1 cellular context compared by ENCODE assay signal in genomic region chr5:90529234-90529938, GRCh38.
TF ChIP-seq lines count a peak whose summit lies in the region.

LYSMD3 (minus strand) TSS chr5:90529584; CDS start chr5:90525289, 4,295 bp downstream.

TF ChIP-seq in K562, 482 proteins besides CTCF, POLR2A, EP300 and RAD21 (continued from another document and continues in another):
- TF ChIP-seq TARDBP (IDR thresholded peaks at IDR 0.05) (peak; percentile 56; the same call in 1 of the 2 replicates), MTF1 (CRISPR knock-in tag; IDR thresholded peaks at IDR 0.05; ENCODE audit: borderline replicate concordance) (no peak), MGA (IDR thresholded peaks at IDR 0.05) (no peak), MAFK (IDR thresholded peaks at IDR 0.05; ENCODE audit: low read length) (no peak), TSC22D4 (tag; IDR thresholded peaks at IDR 0.05) (no peak), NCOR1 (IDR thresholded peaks at IDR 0.05) (no peak), PTRF (tag; IDR thresholded peaks at IDR 0.05) (no peak), SNIP1 (IDR thresholded peaks at IDR 0.05; ENCODE audit: low read depth) (no peak), NFRKB (IDR thresholded peaks at IDR 0.05; ENCODE audit: low read depth) (peak; percentile 47; the same call in 1 of the 2 replicates), E2F6 (IDR thresholded peaks at IDR 0.05; ENCODE audit: borderline replicate concordance in 1 of 2, extremely low read depth in 1 of 2, insufficient read depth in 1 of 2, insufficient read length in 1 of 2, low read depth in 1 of 2, low read length in 1 of 2, poor library complexity in 1 of 2, severe bottlenecking in 1 of 2) (peak; percentile 39 to 49), ARID4B (CRISPR knock-in tag; IDR thresholded peaks at IDR 0.05) (peak; percentile 93), SAP30 (IDR thresholded peaks at IDR 0.05; ENCODE audit: borderline replicate concordance, insufficient read depth, low read depth, low read length, poor library complexity, severe bottlenecking) (peak; percentile 87), HDAC6 (IDR thresholded peaks at IDR 0.05; ENCODE audit: low read depth, low read length) (no peak), SNRNP70 (optimal IDR thresholded peaks at IDR 0.05; ENCODE audit: low read depth, low read length) (no peak), ZNF217 (CRISPR knock-in tag; IDR thresholded peaks at IDR 0.05) (no peak), ZBTB33 (CRISPR knock-in tag; IDR thresholded peaks at IDR 0.05) (no peak), ZNF584 (CRISPR knock-in tag; IDR thresholded peaks at IDR 0.05; ENCODE audit: low read depth) (no peak), JUNB (CRISPR knock-in tag; conservative IDR thresholded peaks at IDR 0.05) (no peak), HOXB6 (CRISPR knock-in tag; IDR thresholded peaks at IDR 0.05; ENCODE audit: borderline replicate concordance) (no peak), NCOA1 (IDR thresholded peaks at IDR 0.05; ENCODE audit: low read depth) (no peak), ASH1L (IDR thresholded peaks at IDR 0.05; ENCODE audit: borderline replicate concordance, low read depth, partially characterized antibody) (no peak), HNRNPLL (IDR thresholded peaks at IDR 0.05; ENCODE audit: low read depth, low read length, poor library complexity, severe bottlenecking) (peak; percentile 94), ZSCAN29 (IDR thresholded peaks at IDR 0.05) (no peak), HNRNPH1 (optimal IDR thresholded peaks at IDR 0.05; ENCODE audit: low read depth, low read length) (no peak), KDM1A (IDR thresholded peaks at IDR 0.05) (no peak), ETV6 (IDR thresholded peaks at IDR 0.05; ENCODE audit: borderline replicate concordance in 1 of 2, low read depth in 2 of 2, low read length in 1 of 2) (no peak; a peak in 1 of 4 replicates), ETV6 (CRISPR knock-in tag; IDR thresholded peaks at IDR 0.05; ENCODE audit: borderline replicate concordance) (no peak), WHSC1 (IDR thresholded peaks at IDR 0.05; ENCODE audit: low read length) (no peak), SREBF1 (IDR thresholded peaks at IDR 0.05; ENCODE audit: borderline replicate concordance, low read depth, low read length) (no peak), RCOR1 (IDR thresholded peaks at IDR 0.05; ENCODE audit: borderline replicate concordance in 1 of 2, low read depth in 2 of 2, low read length in 2 of 2) (no peak), U2AF2 (optimal IDR thresholded peaks at IDR 0.05; ENCODE audit: low read depth, low read length) (no peak), ZSCAN32 (CRISPR knock-in tag; IDR thresholded peaks at IDR 0.05) (no peak), NR0B1 (IDR thresholded peaks at IDR 0.05; ENCODE audit: partially characterized antibody) (no peak), CCNT2 (IDR thresholded peaks at IDR 0.05; ENCODE audit: borderline replicate concordance, extremely low read depth, insufficient read length, low read depth, low read length) (peak; percentile 87)
- TF ChIP-seq, protein P1, sequence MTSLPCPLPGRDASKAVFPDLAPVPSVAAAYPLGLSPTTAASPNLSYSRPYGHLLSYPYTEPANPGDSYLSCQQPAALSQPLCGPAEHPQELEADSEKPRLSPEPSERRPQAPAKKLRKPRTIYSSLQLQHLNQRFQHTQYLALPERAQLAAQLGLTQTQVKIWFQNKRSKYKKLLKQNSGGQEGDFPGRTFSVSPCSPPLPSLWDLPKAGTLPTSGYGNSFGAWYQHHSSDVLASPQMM (CRISPR knock-in tag; IDR thresholded peaks at IDR 0.05), result no peak
- TF ChIP-seq, protein P2, sequence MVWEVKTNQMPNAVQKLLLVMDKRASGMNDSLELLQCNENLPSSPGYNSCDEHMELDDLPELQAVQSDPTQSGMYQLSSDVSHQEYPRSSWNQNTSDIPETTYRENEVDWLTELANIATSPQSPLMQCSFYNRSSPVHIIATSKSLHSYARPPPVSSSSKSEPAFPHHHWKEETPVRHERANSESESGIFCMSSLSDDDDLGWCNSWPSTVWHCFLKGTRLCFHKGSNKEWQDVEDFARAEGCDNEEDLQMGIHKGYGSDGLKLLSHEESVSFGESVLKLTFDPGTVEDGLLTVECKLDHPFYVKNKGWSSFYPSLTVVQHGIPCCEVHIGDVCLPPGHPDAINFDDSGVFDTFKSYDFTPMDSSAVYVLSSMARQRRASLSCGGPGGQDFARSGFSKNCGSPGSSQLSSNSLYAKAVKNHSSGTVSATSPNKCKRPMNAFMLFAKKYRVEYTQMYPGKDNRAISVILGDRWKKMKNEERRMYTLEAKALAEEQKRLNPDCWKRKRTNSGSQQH (CRISPR knock-in tag; IDR thresholded peaks at IDR 0.05), result no peak
- TF ChIP-seq, protein P3, sequence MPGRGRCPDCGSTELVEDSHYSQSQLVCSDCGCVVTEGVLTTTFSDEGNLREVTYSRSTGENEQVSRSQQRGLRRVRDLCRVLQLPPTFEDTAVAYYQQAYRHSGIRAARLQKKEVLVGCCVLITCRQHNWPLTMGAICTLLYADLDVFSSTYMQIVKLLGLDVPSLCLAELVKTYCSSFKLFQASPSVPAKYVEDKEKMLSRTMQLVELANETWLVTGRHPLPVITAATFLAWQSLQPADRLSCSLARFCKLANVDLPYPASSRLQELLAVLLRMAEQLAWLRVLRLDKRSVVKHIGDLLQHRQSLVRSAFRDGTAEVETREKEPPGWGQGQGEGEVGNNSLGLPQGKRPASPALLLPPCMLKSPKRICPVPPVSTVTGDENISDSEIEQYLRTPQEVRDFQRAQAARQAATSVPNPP (IDR thresholded peaks at IDR 0.05; ENCODE audit: borderline replicate concordance, insufficient read depth, insufficient read length), result no peak
